8 cellular contexts compared by ENCODE assay signal in genomic region chr6:153312633-153313032, GRCh38.
DNase-seq lines count a peak whose midpoint lies in the region; ATAC-seq and TF ChIP-seq lines count a peak whose summit lies in the region.

No MANE protein-coding gene starts in this region.

- peak; percentile 86 for DNase-seq in Daoy (ENCODE audit: low read depth)
- DNase-seq in RKO (ENCODE audit: low spot score) = peak; percentile 78
- DNase-seq in effector memory CD8-positive, alpha-beta T cell = peak in 2 of 3 experiments; percentile 26 to 36

- H3K27me3 Mint-ChIP-seq in effector memory CD8-positive, alpha-beta T cell = no peaks in the 10 kb centered on the region

- H2AFZ ChIP-seq in Loucy (ENCODE audit: low read length) (peak overlapping the region; percentile 76), neural cell (ENCODE audit: low read depth, low read length) (no peak overlapping the region)

- H3K4me2 ChIP-seq in Loucy (ENCODE audit: low read depth, low read length, poor library complexity, severe bottlenecking) = no peak overlapping the region
- H3K4me2 ChIP-seq in neural cell (ENCODE audit: low read length) = no peak overlapping the region

- H3K9me3 ChIP-seq in Loucy (ENCODE audit: insufficient read depth, low read depth, low read length) = no peaks in the 10 kb centered on the region
- no peaks in the 10 kb centered on the region for H3K9me3 ChIP-seq in neural cell (ENCODE audit: low read length)

- TF ChIP-seq RAD21 in neural cell (conservative IDR thresholded peaks at IDR 0.05) = peak; percentile 56

- H3K4me1 ChIP-seq in Loucy (ENCODE audit: insufficient read depth, low read length, poor library complexity, severe bottlenecking) = no peaks in the 10 kb centered on the region

- no peak overlapping the region for H3K27ac ChIP-seq in neural cell (ENCODE audit: low read length)

- no peaks in the 10 kb centered on the region for H3K36me3 Mint-ChIP-seq in effector memory CD8-positive, alpha-beta T cell (ENCODE audit: insufficient read depth)

- H3K27me3 ChIP-seq in Loucy (ENCODE audit: insufficient read depth, low read length, poor library complexity, severe bottlenecking) (no peaks in the 10 kb centered on the region), neural cell (ENCODE audit: insufficient read depth, low read depth, low read length) (no peaks in the 10 kb centered on the region)

- no peaks in the 10 kb centered on the region for H3K9me2 ChIP-seq in Loucy (replicated peaks; ENCODE audit: low read depth, low read length)
- H3K9me2 ChIP-seq in neural cell (ENCODE audit: insufficient read depth, low read length) = no peaks in the 10 kb centered on the region

- H3K36me3 ChIP-seq in Loucy (ENCODE audit: insufficient read depth, low read length) = no peaks in the 10 kb centered on the region
- H3K36me3 ChIP-seq in neural cell (ENCODE audit: insufficient read depth, low read length) = no peaks in the 10 kb centered on the region

- peak; percentile 77 for ATAC-seq in GM21717 (IDR thresholded peaks at IDR 0.05; ENCODE audit: unreplicated experiment)
- ATAC-seq in effector memory CD8-positive, alpha-beta T cell (replicated peaks) = peak; percentile 58
- no peak for ATAC-seq in GM19035 (IDR thresholded peaks at IDR 0.05; ENCODE audit: unreplicated experiment)
- ATAC-seq in GM19397 (IDR thresholded peaks at IDR 0.05; ENCODE audit: unreplicated experiment) = no peak

- H3K4me1 Mint-ChIP-seq in effector memory CD8-positive, alpha-beta T cell (ENCODE audit: low read depth in 2 of 2) = no peaks in the 10 kb centered on the region

- H4K20me1 ChIP-seq in Loucy (ENCODE audit: insufficient read depth, low read length, poor library complexity, severe bottlenecking) = no peaks in the 10 kb centered on the region
- no peaks in the 10 kb centered on the region for H4K20me1 ChIP-seq in neural cell (ENCODE audit: insufficient read depth)

- no peak overlapping the region for H3K4me3 Mint-ChIP-seq in effector memory CD8-positive, alpha-beta T cell

- H3F3A ChIP-seq in Loucy (ENCODE audit: low read depth) = no peaks in the 10 kb centered on the region
- H3F3A ChIP-seq in neural cell (ENCODE audit: insufficient read depth, low read length, poor library complexity, severe bottlenecking) = no peaks in the 10 kb centered on the region

- H3K79me2 ChIP-seq in Loucy (ENCODE audit: insufficient read depth, low read length) (no peaks in the 10 kb centered on the region), neural cell (replicated peaks; ENCODE audit: insufficient read depth, low read length) (no peaks in the 10 kb centered on the region)

- no peak overlapping the region for H3K4me3 ChIP-seq in Loucy (ENCODE audit: low read length, poor library complexity, severe bottlenecking)
- H3K4me3 ChIP-seq in neural cell (ENCODE audit: low read length) = no peak overlapping the region

- TF ChIP-seq CTCF in Loucy (conservative IDR thresholded peaks at IDR 0.05; ENCODE audit: low read length) (peak; percentile 90), neural cell (IDR thresholded peaks at IDR 0.05; ENCODE audit: poor library complexity, severe bottlenecking) (peak; percentile 42)

- H3K9me3 Mint-ChIP-seq in effector memory CD8-positive, alpha-beta T cell = no peaks in the 10 kb centered on the region

- H3K9ac ChIP-seq in Loucy (ENCODE audit: low read depth, low read length, poor library complexity, severe bottlenecking) (no peak overlapping the region), neural cell (ENCODE audit: low read length) (no peak overlapping the region)

- no peak for TF ChIP-seq EP300 in neural cell (conservative IDR thresholded peaks at IDR 0.05; ENCODE audit: poor library complexity, severe bottlenecking)

- no peak overlapping the region for H3K27ac Mint-ChIP-seq in effector memory CD8-positive, alpha-beta T cell

TF ChIP-seq in neural cell, 6 proteins besides CTCF, POLR2A, EP300 and RAD21:
- no peak for TF ChIP-seq TAF1 (IDR thresholded peaks at IDR 0.05; ENCODE audit: low read depth)
- peak; percentile 43 for TF ChIP-seq SMC3 (conservative IDR thresholded peaks at IDR 0.05; ENCODE audit: poor library complexity)

Comparison
In these comparisons a context has a peak if more than half of its experiments do, and no peak if none do; other contexts are left out.
1. DNase-seq: peak in every context shown above with its lines; median percentile 86 in Daoy; 78 in RKO; 31 in effector memory CD8-positive, alpha-beta T cell.
2. ATAC-seq: peak in GM21717 (single experiment) and effector memory CD8-positive, alpha-beta T cell (single experiment); none in GM19035 (single experiment) and GM19397 (single experiment).